In the genomic region with DNA sequence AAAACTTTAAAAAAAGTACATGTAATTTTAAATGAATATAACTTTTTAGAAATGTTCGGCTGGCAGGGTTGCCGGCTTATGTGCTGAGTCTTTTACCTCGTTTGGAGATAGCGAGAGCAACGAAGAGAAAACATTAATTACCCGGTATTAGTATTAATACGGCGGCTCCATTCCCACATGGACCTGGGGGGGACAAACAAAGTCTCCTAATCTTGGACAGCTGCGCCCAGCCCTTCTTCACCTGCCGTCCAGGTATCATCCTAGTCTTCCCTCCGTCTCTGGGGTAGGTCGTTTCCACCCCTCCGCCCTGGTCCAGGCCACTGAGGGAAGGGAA, we compare ENCODE assay signal across 8 cellular contexts. TPM values are rescaled to one million over a fixed set of nuclear protein-coding genes. Genes with fewer than 3 reads are reported as not detected.
DNase-seq lines count a peak whose midpoint lies in the region; TF ChIP-seq lines count a peak whose summit lies in the region.

No MANE protein-coding gene starts in this region.

- TF ChIP-seq CTCF in testis (IDR thresholded peaks at IDR 0.05), result no peak

- no peaks in the 10 kb centered on the region for H3K9me3 ChIP-seq in testis

- no peak for TF ChIP-seq POLR2A in testis (IDR thresholded peaks at IDR 0.05)

- no peaks in the 10 kb centered on the region for H3K36me3 ChIP-seq in testis (ENCODE audit: low read depth, missing control alignments)

- H3K27me3 ChIP-seq in testis, result no peaks in the 10 kb centered on the region

- H3K27me3 Mint-ChIP-seq in T-helper 2 cell treated with Interferon-gamma antibody and Interleukin-4, amounts not matched to agents 5 μg/mL and 100 μg/mL, for 36 hours (ENCODE audit: low read depth), result no peaks in the 10 kb centered on the region

- peak overlapping the region; percentile 80 for H3K4me3 Mint-ChIP-seq in T-helper 2 cell treated with Interferon-gamma antibody and Interleukin-4, amounts not matched to agents 5 μg/mL and 100 μg/mL, for 36 hours

- H3K36me3 Mint-ChIP-seq in T-helper 2 cell treated with Interferon-gamma antibody and Interleukin-4, amounts not matched to agents 5 μg/mL and 100 μg/mL, for 36 hours (ENCODE audit: low read depth), result peaks cover 22% of the 10 kb centered on the region

- WGBS in adipose tissue, 3 donors, result 0 to 1% (median 1%) methylated on average over 13 of the region's 13 CpGs
- 0 to 1% methylated on average over 13 of the region's 13 CpGs for WGBS in testis, 2 donors

- H3K4me3 ChIP-seq in testis, result peak overlapping the region; percentile 78

- H3K4me1 Mint-ChIP-seq in T-helper 2 cell treated with Interferon-gamma antibody and Interleukin-4, amounts not matched to agents 5 μg/mL and 100 μg/mL, for 36 hours (ENCODE audit: low read depth), result peaks cover 46% of the 10 kb centered on the region

- H3K9me3 Mint-ChIP-seq in T-helper 2 cell treated with Interferon-gamma antibody and Interleukin-4, amounts not matched to agents 5 μg/mL and 100 μg/mL, for 36 hours, result no peaks in the 10 kb centered on the region

- peaks cover 19% of the 10 kb centered on the region for H3K4me1 ChIP-seq in testis

- peak overlapping the region; percentile 87 for H3K27ac Mint-ChIP-seq in T-helper 2 cell treated with Interferon-gamma antibody and Interleukin-4, amounts not matched to agents 5 μg/mL and 100 μg/mL, for 36 hours

- peak overlapping the region; percentile 57 for H3K27ac ChIP-seq in adipose tissue (ENCODE audit: low read depth, low read length)
- H3K27ac ChIP-seq in testis, result peak overlapping the region; percentile 95 to 96

- DNase-seq in T-helper 2 cell treated with Interferon-gamma antibody and Interleukin-4, amounts not matched to agents 5 μg/mL and 100 μg/mL, for 36 hours (ENCODE audit: low spot score), result no peak
- DNase-seq in T-helper 2 cell, result no peak
- DNase-seq in kidney glomerular epithelial cell (lab: John Stamatoyannopoulos, UW), result peak; percentile 46
- DNase-seq in testis, result no peak
- DNase-seq in inferior parietal cortex (ENCODE audit: extremely low spot score), result no peak
- DNase-seq in NCI-H82 treated with DMSO at 0.1 percent for 48 hours (lab: John Stamatoyannopoulos, UW; ENCODE audit: unreplicated experiment), result no peak
- DNase-seq in epidermal melanocyte (ENCODE audit: insufficient read length, low spot score), result no peak

- intact Hi-C loops in testis (cut with DNase I; ENCODE audit: low total_unique reads), result no loop called here

RNA-seq across cellular contexts. Expression of gene DIS3L, which starts 0.3 kb away (rescaled TPM):
- 10 to 100 TPM; 14.1 to 19.5 (median 19.4) TPM for polyA plus RNA-seq in adipose tissue
- total RNA-seq in testis, result 10 to 100 TPM; 48.7 to 51.8 TPM
- polyA plus RNA-seq in testis (ENCODE audit: insufficient read depth, low read depth, low replicate concordance), result 46.3 TPM

RNA-seq across cellular contexts. Expression of gene MEGF11, which starts 39.5 kb away (rescaled TPM):
- polyA plus RNA-seq in adipose tissue (under 1 TPM in 2 of 3 donors, not detected in 1; 0.01 to 0.22 TPM), testis (ENCODE audit: insufficient read depth, low read depth, low replicate concordance) (18.7 TPM)
- 1 to 10 TPM; 4.5 to 8.6 TPM for total RNA-seq in testis

Comparison
In these comparisons a context has a peak if more than half of its experiments do, and no peak if none do; other contexts are left out.
1. RNA of gene MEGF11, which starts 39.5 kb away (polyA plus RNA-seq): 18.7 TPM in testis (single experiment); 0.01 to 0.22 TPM in adipose tissue; every median in the first group is over 10 times any median in the second.